ENCODE assay signal across 8 cellular contexts in the genomic region with DNA sequence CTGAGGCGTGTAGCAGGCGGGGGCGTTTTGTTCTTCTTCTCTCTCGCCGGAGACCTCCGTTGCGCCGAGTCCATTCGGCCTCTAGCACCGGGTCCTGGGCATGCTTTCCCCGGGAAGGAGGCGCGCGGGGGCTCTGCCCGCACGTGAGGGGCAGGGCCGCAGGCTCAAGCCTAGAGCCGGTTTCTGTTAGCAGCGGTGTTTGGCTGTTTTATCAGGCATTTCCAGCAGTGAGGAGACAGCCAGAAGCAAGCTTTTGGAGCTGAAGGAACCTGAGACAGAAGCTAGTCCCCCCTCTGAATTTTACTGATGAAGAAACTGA. TPM values are rescaled to one million over a fixed set of nuclear protein-coding genes. Genes with fewer than 3 reads are reported as not detected.
DNase-seq lines count a peak whose midpoint lies in the region; ATAC-seq and TF ChIP-seq lines count a peak whose summit lies in the region.

No MANE protein-coding gene starts in this region.

- intact Hi-C loops in uterus (cut with DNase I; ENCODE audit: low total_unique reads), result loop anchor here (5.0 kb wide), 1 partner anchor 106 kb away; no protein-coding TSS in a partner anchor

- H3K9me3 ChIP-seq in uterus, result no peaks in the 10 kb centered on the region

- no peak overlapping the region for H3K27ac ChIP-seq in brain microvascular endothelial cell
- H3K27ac ChIP-seq in uterus, result peak overlapping the region; percentile 69 to 80

- H3K4me3 ChIP-seq in brain microvascular endothelial cell (ENCODE audit: low read depth, low read length) (peak overlapping the region; percentile 61), uterus (peak overlapping the region; percentile 59 to 70)

- no peaks in the 10 kb centered on the region for H3K9me3 Mint-ChIP-seq in activated naive CD4-positive, alpha-beta T cell treated with anti-CD3 and anti-CD28 coated beads, Interleukin-2, amount 50 U/mL, for 24 hours
- H3K9me3 Mint-ChIP-seq in memory B cell, result no peaks in the 10 kb centered on the region

- peaks cover 14% of the 10 kb centered on the region for H3K4me1 Mint-ChIP-seq in activated naive CD4-positive, alpha-beta T cell treated with anti-CD3 and anti-CD28 coated beads, Interleukin-2, amount 50 U/mL, for 24 hours
- peaks cover 14% of the 10 kb centered on the region for H3K4me1 Mint-ChIP-seq in memory B cell

- H3K27me3 ChIP-seq in brain microvascular endothelial cell (replicated peaks) (no peaks in the 10 kb centered on the region), uterus (no peaks in the 10 kb centered on the region)

- H3K36me3 ChIP-seq in brain microvascular endothelial cell (replicated peaks) (no peaks in the 10 kb centered on the region), uterus (no peaks in the 10 kb centered on the region)

- H3K27ac Mint-ChIP-seq in activated naive CD4-positive, alpha-beta T cell treated with anti-CD3 and anti-CD28 coated beads, Interleukin-2, amount 50 U/mL, for 24 hours, result no peak overlapping the region
- no peak overlapping the region for H3K27ac Mint-ChIP-seq in memory B cell

- peak overlapping the region; percentile 80 for H3K4me3 Mint-ChIP-seq in activated naive CD4-positive, alpha-beta T cell treated with anti-CD3 and anti-CD28 coated beads, Interleukin-2, amount 50 U/mL, for 24 hours
- peak overlapping the region; percentile 86 for H3K4me3 Mint-ChIP-seq in memory B cell

- ATAC-seq in memory B cell (ENCODE audit: low read depth), result no peak

- no peak for TF ChIP-seq POLR2A in uterus (IDR thresholded peaks at IDR 0.05)

- H3K36me3 Mint-ChIP-seq in activated naive CD4-positive, alpha-beta T cell treated with anti-CD3 and anti-CD28 coated beads, Interleukin-2, amount 50 U/mL, for 24 hours, result no peaks in the 10 kb centered on the region
- H3K36me3 Mint-ChIP-seq in memory B cell, result peaks cover 3% of the 10 kb centered on the region

- TF ChIP-seq CTCF in brain microvascular endothelial cell (IDR thresholded peaks at IDR 0.05; ENCODE audit: low read depth, low read length, missing control alignments) (no peak), uterus (IDR thresholded peaks at IDR 0.05) (no peak)

- peaks cover 0 to 10% of the 10 kb centered on the region in 2 donors for H3K4me1 ChIP-seq in uterus

- in situ Hi-C loops in brain microvascular endothelial cell (cut with HindIII; ENCODE audit: low pct_ligation_motif_present, low sequenced_read_pairs), result no loop called here

- no peak for DNase-seq in activated naive CD4-positive, alpha-beta T cell treated with Interleukin-2 at 50 U/mL for 16 hours
- no peak for DNase-seq in brain microvascular endothelial cell
- no peak for DNase-seq in memory B cell (ENCODE audit: low spot score in 2 of 2)
- peak in 1 of 2 donors; percentile 32 for DNase-seq in uterus
- DNase-seq in NCI-H1092 treated with DMSO at 0.1 percent for 48 hours (lab: John Stamatoyannopoulos, UW), result no peak
- no peak for DNase-seq in NK-92 (lab: John Stamatoyannopoulos, UW; ENCODE audit: unreplicated experiment)
- DNase-seq in activated CD4-positive, CD25-positive, alpha-beta regulatory T cell (lab: John Stamatoyannopoulos, UW), result no peak

- H3K27me3 Mint-ChIP-seq in activated naive CD4-positive, alpha-beta T cell treated with anti-CD3 and anti-CD28 coated beads, Interleukin-2, amount 50 U/mL, for 24 hours, result peaks cover 15% of the 10 kb centered on the region
- H3K27me3 Mint-ChIP-seq in memory B cell, result no peaks in the 10 kb centered on the region

RNA-seq across cellular contexts. Expression of gene PSEN2, which starts 0.6 kb away (rescaled TPM):
- total RNA-seq in uterus, result 10 to 100 TPM; 12.8 to 80.9 (median 31.3) TPM
